ENCODE assay signal across 25 cellular contexts in the genomic region with DNA sequence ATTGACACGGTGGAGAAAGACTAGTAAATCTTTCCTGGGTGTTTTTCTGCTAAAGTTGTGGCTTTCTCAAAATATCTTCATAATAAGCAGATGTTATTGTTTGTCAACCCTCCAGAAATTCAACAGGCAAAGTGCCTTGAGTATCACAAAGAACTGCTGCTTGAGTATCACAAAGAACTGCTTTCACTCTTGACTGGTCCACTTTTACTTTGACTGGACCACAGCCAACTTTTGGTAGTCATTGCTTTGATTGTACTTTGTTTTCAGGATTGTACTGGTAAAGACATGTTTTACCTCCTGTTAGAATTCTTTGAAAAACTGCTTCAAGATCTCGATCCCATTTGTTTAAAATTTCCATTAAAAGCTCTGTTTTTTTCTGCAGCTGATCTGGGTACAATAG.
DNase-seq lines count a peak whose midpoint lies in the region; FAIRE-seq and TF ChIP-seq lines count a peak whose summit lies in the region.
"Had no signal": no experiment of that assay in that cellular context is flagged by ENCODE, and none has a peak within 500 bp of the region (broad histone marks: within the 10 kb centered on the region; RNA-seq: fewer than 3 reads in every experiment).

No MANE protein-coding gene starts in this region.

- H3K79me2 ChIP-seq in MM.1S (ENCODE audit: low read length): no peaks in the 10 kb centered on the region

- no peak overlapping the region for H3K4me3 ChIP-seq in MM.1S (ENCODE audit: low read length)
- H3K4me3 ChIP-seq in bronchial epithelial cell (ENCODE audit: low read depth, low read length): no peak overlapping the region
- peak overlapping the region in 1 of 2 experiments; percentile 46 for H3K4me3 ChIP-seq in mesenchymal stem cell (ENCODE audit: insufficient read depth in 1 of 2, low read depth in 1 of 2, low read length in 2 of 2)
- H3K4me3 ChIP-seq: left ventricle myocardium inferior, SJSA1, thoracic aorta had no signal

- no peak overlapping the region for H4K91ac ChIP-seq in mesenchymal stem cell (ENCODE audit: low read length)

- no peak overlapping the region for H3K18ac ChIP-seq in mesenchymal stem cell (ENCODE audit: low read depth in 1 of 2, low read length in 2 of 2)

- 80% methylated on average over 1 of the region's 2 CpGs for WGBS in mesenchymal stem cell

- no peak for FAIRE-seq in bronchial epithelial cell (lab: Jason Lieb, UNC)
- FAIRE-seq: colon, GM18507, H1 had no signal

- H3K14ac ChIP-seq in mesenchymal stem cell (ENCODE audit: low read length in 2 of 2): no peak overlapping the region

- no peak overlapping the region for H2BK120ac ChIP-seq in mesenchymal stem cell (ENCODE audit: low read depth, low read length)

- no peak overlapping the region for H3K23ac ChIP-seq in mesenchymal stem cell (ENCODE audit: low read length in 2 of 2)

- no peak overlapping the region for H4K8ac ChIP-seq in mesenchymal stem cell (ENCODE audit: low read length)

- no peak overlapping the region for H2BK5ac ChIP-seq in mesenchymal stem cell (ENCODE audit: low read depth, low read length, poor library complexity, severe bottlenecking)

- no peak overlapping the region for H2AK5ac ChIP-seq in mesenchymal stem cell (ENCODE audit: low read length, severe bottlenecking)

- H3K4ac ChIP-seq in mesenchymal stem cell (ENCODE audit: low read depth in 1 of 2, low read length in 2 of 2): no peak overlapping the region

- intact Hi-C loops in cardiac septum (cut with DNase I): no loop called here

- H3K9me2 ChIP-seq in MM.1S (replicated peaks; ENCODE audit: insufficient read depth, low read length): no peaks in the 10 kb centered on the region

- H3K9me3 ChIP-seq in MM.1S (replicated peaks; ENCODE audit: insufficient read depth, low read length) (no peaks in the 10 kb centered on the region), mesenchymal stem cell (ENCODE audit: control insufficient read depth, low read length) (no peaks in the 10 kb centered on the region)
- H3K9me3 ChIP-seq: left ventricle myocardium inferior, neutrophil, SJSA1, thoracic aorta had no signal

- no peaks in the 10 kb centered on the region for H3K36me3 ChIP-seq in MM.1S (replicated peaks; ENCODE audit: insufficient read depth, low read length)
- no peaks in the 10 kb centered on the region for H3K36me3 ChIP-seq in bronchial epithelial cell (ENCODE audit: control insufficient read depth, insufficient read depth, low read length)
- H3K36me3 ChIP-seq in mesenchymal stem cell (ENCODE audit: control insufficient read depth in 1 of 2, insufficient read depth in 2 of 2, low read depth in 1 of 2, low read length in 2 of 2): no peaks in the 10 kb centered on the region
- H3K36me3 ChIP-seq: left ventricle myocardium inferior, neutrophil, SJSA1, thoracic aorta had no signal

- no peaks in the 10 kb centered on the region for H3F3A ChIP-seq in MM.1S (ENCODE audit: insufficient read depth, low read length)

- H3K4me2 ChIP-seq in MM.1S (ENCODE audit: low read depth, low read length) (no peak overlapping the region), mesenchymal stem cell (ENCODE audit: low read length, poor library complexity, severe bottlenecking) (no peak overlapping the region)

- DNase-seq in COLO829 (ENCODE audit: low spot score) (peak; percentile 65), MM.1S (peak; percentile 18), bronchial epithelial cell (ENCODE audit: low read depth) (peak; percentile 67), iris pigment epithelial cell (ENCODE audit: low read depth) (peak; percentile 16), cardiac septum (ENCODE audit: low spot score) (no peak), HuH-7 (ENCODE audit: low spot score) (no peak), NCI-H748 treated with DMSO at 0.1 percent for 48 hours (lab: John Stamatoyannopoulos, UW) (no peak), mesenchymal stem cell (no peak)
- DNase-seq: activated CD4-positive, alpha-beta T cell treated with anti-CD3 and anti-CD28 coated beads, Interleukin-2, amount 50 U/mL, for 48 hours; activated naive CD4-positive, alpha-beta T cell; activated T-cell treated with anti-CD3 and anti-CD28 coated beads for 4 hours; aorta; CD4-positive, alpha-beta T cell; KBM-7; left ventricle myocardium inferior; NCI-H1092 treated with DMSO at 0.1 percent for 48 hours; NCI-H82; right cardiac atrium; T-helper 2 cell had no signal

- TF ChIP-seq CTCF in MM.1S (IDR thresholded peaks at IDR 0.05; ENCODE audit: low read length): no peak
- TF ChIP-seq CTCF in bronchial epithelial cell (IDR thresholded peaks at IDR 0.05; ENCODE audit: insufficient read depth, low read length, severe bottlenecking): no peak

- no peaks in the 10 kb centered on the region for H3K79me1 ChIP-seq in mesenchymal stem cell (replicated peaks; ENCODE audit: low read length, poor library complexity, severe bottlenecking)

- H3K27me3 ChIP-seq in MM.1S (replicated peaks; ENCODE audit: insufficient read depth, low read length): no peaks in the 10 kb centered on the region
- no peaks in the 10 kb centered on the region for H3K27me3 ChIP-seq in bronchial epithelial cell (ENCODE audit: control insufficient read depth, insufficient read depth, low read length)
- H3K27me3 ChIP-seq in mesenchymal stem cell (ENCODE audit: control insufficient read depth in 1 of 2, insufficient read depth in 1 of 2, low read length in 2 of 2): no peaks in the 10 kb centered on the region
- H3K27me3 ChIP-seq: neutrophil, SJSA1 had no signal

- H3K27ac ChIP-seq in MM.1S (ENCODE audit: low read length): no peak overlapping the region
- H3K27ac ChIP-seq in mesenchymal stem cell (ENCODE audit: low read length, poor library complexity, severe bottlenecking): no peak overlapping the region
- H3K27ac ChIP-seq: left ventricle myocardium inferior, neutrophil, SJSA1, thoracic aorta had no signal

- H3K4me1 ChIP-seq in MM.1S (ENCODE audit: low read length) (no peaks in the 10 kb centered on the region), mesenchymal stem cell (ENCODE audit: control insufficient read depth, insufficient read depth, low read depth, low read length) (no peaks in the 10 kb centered on the region)
- H3K4me1 ChIP-seq: left ventricle myocardium inferior, SJSA1 had no signal

- H2AFZ ChIP-seq in MM.1S (ENCODE audit: low read length) (no peak overlapping the region), mesenchymal stem cell (ENCODE audit: low read depth, low read length) (no peak overlapping the region)

- H4K20me1 ChIP-seq in MM.1S (ENCODE audit: insufficient read depth, low read length): no peaks in the 10 kb centered on the region

- H2BK15ac ChIP-seq in mesenchymal stem cell (ENCODE audit: low read depth, poor library complexity, severe bottlenecking): no peak overlapping the region

- no peak overlapping the region for H2BK12ac ChIP-seq in mesenchymal stem cell (ENCODE audit: low read length in 2 of 2)

- H3K9ac ChIP-seq in MM.1S (ENCODE audit: low read length) (no peak overlapping the region), mesenchymal stem cell (ENCODE audit: low read length) (no peak overlapping the region)

Comparison
In these comparisons a context has a peak if more than half of its experiments do, and no peak if none do; other contexts are left out.
1. DNase-seq: peak in COLO829 (single experiment), MM.1S (single experiment), bronchial epithelial cell (single experiment) and iris pigment epithelial cell (single experiment); none in cardiac septum (single experiment), HuH-7 (single experiment), NCI-H748 treated with DMSO at 0.1 percent for 48 hours (single experiment) and mesenchymal stem cell (single experiment).